Comparison of ENCODE assay signal across 9 cellular contexts in the genomic region with DNA sequence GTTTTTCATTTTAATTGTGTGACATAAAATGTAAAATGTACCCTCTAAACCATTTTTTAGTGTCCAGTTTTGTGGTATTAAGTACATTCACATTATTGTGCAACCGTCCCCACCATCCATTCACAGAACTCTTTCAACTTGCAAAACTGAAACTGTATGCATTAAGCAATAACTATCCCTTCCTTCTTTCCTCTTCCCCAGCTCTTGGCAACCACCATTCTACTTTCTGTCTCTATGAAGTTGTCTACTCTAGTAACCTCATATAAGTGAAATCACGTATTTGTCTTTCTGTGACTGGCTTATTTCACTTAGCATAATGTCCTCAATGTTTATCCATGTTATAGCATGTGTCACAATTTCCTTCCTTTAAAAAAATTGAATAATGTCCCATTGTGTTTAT.
DNase-seq lines count a peak whose midpoint lies in the region; ATAC-seq and TF ChIP-seq lines count a peak whose summit lies in the region.
"Had no signal": no experiment of that assay in that cellular context is flagged by ENCODE, and none has a peak within 500 bp of the region (broad histone marks: within the 10 kb centered on the region; RNA-seq: fewer than 3 reads in every experiment).

No MANE protein-coding gene starts in this region.

- H3K4me3 ChIP-seq in MM.1S (ENCODE audit: low read length) (no peak overlapping the region), fibroblast of villous mesenchyme (ENCODE audit: low read depth, low read length) (no peak overlapping the region), psoas muscle (no peak overlapping the region)

- H3K79me2 ChIP-seq in MM.1S (ENCODE audit: low read length), result peaks cover 100% of the 10 kb centered on the region

- H2AFZ ChIP-seq in MM.1S (ENCODE audit: low read length), result no peak overlapping the region

- DNase-seq in MM.1S (peak; percentile 51), fibroblast of villous mesenchyme (ENCODE audit: low read depth) (peak; percentile 93), psoas muscle (no peak), left ventricle myocardium superior (no peak)
- DNase-seq: central memory CD4-positive, alpha-beta T cell had no signal

- no peak for TF ChIP-seq CTCF in MM.1S (IDR thresholded peaks at IDR 0.05; ENCODE audit: low read length)
- no peak for TF ChIP-seq CTCF in fibroblast of villous mesenchyme (IDR thresholded peaks at IDR 0.05; ENCODE audit: insufficient read depth, low read depth, low read length)
- TF ChIP-seq CTCF in psoas muscle (IDR thresholded peaks at IDR 0.05), result no peak

- H3K4me1 ChIP-seq in MM.1S (ENCODE audit: low read length), result peaks cover 42% of the 10 kb centered on the region
- H3K4me1 ChIP-seq in psoas muscle, result peaks cover 4% of the 10 kb centered on the region

- ATAC-seq in GM18498 (IDR thresholded peaks at IDR 0.05; ENCODE audit: unreplicated experiment) (peak; percentile 82), GM21737 (IDR thresholded peaks at IDR 0.05; ENCODE audit: unreplicated experiment) (peak; percentile 67), psoas muscle (no peak), GM19455 (IDR thresholded peaks at IDR 0.05; ENCODE audit: unreplicated experiment) (no peak), left ventricle myocardium superior (no peak), GM18520 (IDR thresholded peaks at IDR 0.05; ENCODE audit: unreplicated experiment) (no peak)

- peak overlapping the region; percentile 10; the same call in 1 of the 2 replicates for H3K27ac ChIP-seq in MM.1S (ENCODE audit: low read length)
- no peak overlapping the region for H3K27ac ChIP-seq in psoas muscle

- intact Hi-C loops in psoas muscle (cut with DNase I) (no loop called here), left ventricle myocardium superior (cut with micrococcal nuclease) (no loop called here)

- H3K9me2 ChIP-seq in MM.1S (replicated peaks; ENCODE audit: insufficient read depth, low read length), result no peaks in the 10 kb centered on the region

- H3K36me3 ChIP-seq in MM.1S (replicated peaks; ENCODE audit: insufficient read depth, low read length) (peaks cover 16% of the 10 kb centered on the region; the same call in 1 of the 2 replicates), psoas muscle (ENCODE audit: insufficient read depth in 1 of 2, low read depth in 1 of 2) (no peaks in the 10 kb centered on the region)

- peak overlapping the region; percentile 20; the same call in 1 of the 2 replicates for H3K4me2 ChIP-seq in MM.1S (ENCODE audit: low read depth, low read length)

- no peak overlapping the region for H3K9ac ChIP-seq in MM.1S (ENCODE audit: low read length)

- 86 to 94% (median 87%) methylated on average over 2 of the region's 2 CpGs for WGBS in psoas muscle, 3 donors

- H3K9me3 ChIP-seq in MM.1S (replicated peaks; ENCODE audit: insufficient read depth, low read length) (no peaks in the 10 kb centered on the region), psoas muscle (no peaks in the 10 kb centered on the region)

- peaks cover 20% of the 10 kb centered on the region for H3F3A ChIP-seq in MM.1S (ENCODE audit: insufficient read depth, low read length)

- peaks cover 40% of the 10 kb centered on the region for H4K20me1 ChIP-seq in MM.1S (ENCODE audit: insufficient read depth, low read length)

- H3K27me3 ChIP-seq in MM.1S (replicated peaks; ENCODE audit: insufficient read depth, low read length) (no peaks in the 10 kb centered on the region), psoas muscle (ENCODE audit: insufficient read depth in 3 of 3, low read length in 2 of 3) (no peaks in the 10 kb centered on the region)

Comparison
In these comparisons a context has a peak if more than half of its experiments do, and no peak if none do; other contexts are left out.
1. ATAC-seq: peak in GM18498 (single experiment) and GM21737 (single experiment); none in psoas muscle (0 of 4), GM19455 (single experiment), left ventricle myocardium superior (single experiment) and GM18520 (single experiment).
2. DNase-seq: peak in MM.1S (single experiment) and fibroblast of villous mesenchyme (single experiment); none in psoas muscle (0 of 2) and left ventricle myocardium superior (single experiment).